In the genomic region with DNA sequence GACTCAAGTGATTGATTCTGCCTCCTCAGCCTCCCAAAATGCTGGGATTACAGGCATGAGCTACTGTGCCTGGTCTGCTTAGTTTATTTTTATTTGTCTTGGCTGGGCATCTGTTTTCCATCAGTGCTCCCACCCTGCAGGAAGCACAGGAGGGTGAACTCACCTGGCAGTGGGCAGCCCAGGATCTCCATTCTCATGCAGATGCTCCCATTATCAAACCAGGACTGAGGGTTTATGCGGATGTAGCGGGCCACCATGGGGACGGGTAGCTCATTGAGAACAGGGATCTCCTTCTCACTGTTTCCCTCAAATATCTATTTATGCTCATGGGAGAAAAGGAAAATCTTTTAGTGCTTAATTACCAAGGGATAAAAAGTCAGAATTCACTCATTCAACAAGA, we compare ENCODE assay signal across 1 cellular context.
TF ChIP-seq lines count a peak whose summit lies in the region.

No MANE protein-coding gene starts in this region.

TF ChIP-seq in H1, 55 proteins besides CTCF, POLR2A, EP300 and RAD21:
- TF ChIP-seq SIX5 (IDR thresholded peaks at IDR 0.05; ENCODE audit: low read depth, low read length), result no peak
- TF ChIP-seq POU5F1 (IDR thresholded peaks at IDR 0.05; ENCODE audit: low read depth, low read length), result peak; percentile 84
